26 cellular contexts compared by ENCODE assay signal in the genomic region with DNA sequence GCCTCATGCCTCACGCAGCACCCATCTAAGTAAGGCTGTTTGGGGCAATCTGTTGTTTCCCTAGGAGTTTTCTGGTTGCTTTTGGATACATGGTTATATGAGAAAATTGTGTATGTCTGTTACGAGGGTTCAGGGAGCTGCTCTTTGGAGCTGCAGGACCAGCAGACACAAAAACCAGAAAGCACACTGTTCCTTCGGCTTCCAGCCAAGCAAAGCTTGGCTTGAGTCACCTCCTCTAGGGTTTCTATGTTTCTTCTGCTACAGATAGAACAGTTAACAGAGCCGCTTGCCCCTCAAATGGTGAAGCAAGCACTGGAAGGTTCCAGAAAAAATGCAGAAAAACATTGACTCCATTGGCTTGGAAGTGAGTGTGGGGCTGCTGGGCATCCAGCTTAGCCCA. TPM values are rescaled to one million over a fixed set of nuclear protein-coding genes. Genes with fewer than 3 reads are reported as not detected.
DNase-seq lines count a peak whose midpoint lies in the region; ATAC-seq, FAIRE-seq and TF ChIP-seq lines count a peak whose summit lies in the region.
"Had no signal": no experiment of that assay in that cellular context is flagged by ENCODE, and none has a peak within 500 bp of the region (broad histone marks: within the 10 kb centered on the region; RNA-seq: fewer than 3 reads in every experiment).

No MANE protein-coding gene starts in this region.

- DNase-seq in caudate nucleus (lab: John Stamatoyannopoulos, UW) (peak in 1 of 61 donors; percentile 5), transverse colon (no peak), HepG2 (ENCODE audit: low spot score) (no peak), upper lobe of right lung (no peak)
- no peak for DNase-seq in activated CD4-positive, alpha-beta T cell treated with anti-CD3 and anti-CD28 coated beads, Interleukin-2, amount 10 ng/mL, durations not matched to agents 7 days and 5 days
- DNase-seq: activated CD4-positive, alpha-beta memory T cell treated with anti-CD3 and anti-CD28 coated beads, Interleukin-2, amount 10 ng/mL, durations not matched to agents 7 days and 5 days; activated naive CD4-positive, alpha-beta T cell treated with anti-CD3 and anti-CD28 coated beads, Interleukin-2, amount 50 U/mL, for 16 hours; activated T-cell treated with anti-CD3 and anti-CD28 coated beads, Interleukin-2, amount 50 U/mL, for 24 hours; EL; erythroblast; hippocampal formation; midbrain; NCI-H187; NCI-H2227 treated with DMSO at 0.1 percent for 48 hours; PC-3; stimulated activated CD4-positive, alpha-beta T cell treated with anti-CD3 and anti-CD28 coated beads, Interleukin-12 subunit alpha, Interleukin-12 subunit beta, amount 100 ng/mL, for 4 hours; stimulated activated CD8-positive, alpha-beta memory T cell treated with anti-CD3 and anti-CD28 coated beads, Interleukin-4, amount 100 ng/mL, for 48 hours; T-helper 2 cell had no signal

- TF ChIP-seq CTCF in gastroesophageal sphincter (IDR thresholded peaks at IDR 0.05) (no peak), transverse colon (IDR thresholded peaks at IDR 0.05) (no peak), HepG2 (CRISPR knock-in tag; IDR thresholded peaks at IDR 0.05) (no peak), upper lobe of right lung (IDR thresholded peaks at IDR 0.05) (no peak)

- TF ChIP-seq EP300 in gastroesophageal sphincter (IDR thresholded peaks at IDR 0.05) (no peak), transverse colon (IDR thresholded peaks at IDR 0.05; ENCODE audit: low read depth) (no peak), HepG2 (IDR thresholded peaks at IDR 0.05; ENCODE audit: low read depth in 2 of 2, low read length in 2 of 2) (no peak), HepG2 (CRISPR knock-in tag; IDR thresholded peaks at IDR 0.05; ENCODE audit: borderline replicate concordance) (no peak)

- H3K27me3 Mint-ChIP-seq in activated T-helper 17 cell treated with anti-CD3 and anti-CD28 coated beads, Interleukin-2, amount 50 U/mL, for 72 hours, result peaks cover 11% of the 10 kb centered on the region
- H3K27me3 Mint-ChIP-seq in activated CD4-positive, alpha-beta T cell treated with anti-CD3 and anti-CD28 coated beads, Interleukin-2, amount 10 ng/mL, durations not matched to agents 7 days and 5 days, result no peaks in the 10 kb centered on the region

- WGBS in gastroesophageal sphincter (ENCODE audit: low coverage in 1 of 2), 2 donors, result 18% methylated on average over 2 of the region's 4 CpGs; no CpG with 5 or more reads in 1 of the 2 donors
- 63 to 72% methylated on average over 2 to 4 of the region's 4 CpGs for WGBS in transverse colon (ENCODE audit: low coverage in 1 of 2), 2 donors
- WGBS in HepG2 (ENCODE audit: low lambda C conversion rate), result 75% methylated on average over 2 of the region's 4 CpGs

- TF ChIP-seq RAD21 in HepG2 (CRISPR knock-in tag; IDR thresholded peaks at IDR 0.05), result no peak

- no peak for FAIRE-seq in HepG2 (lab: Jason Lieb, UNC)
- FAIRE-seq: GM18507, keratinocyte had no signal

- no peak overlapping the region for H3K4me2 ChIP-seq in HepG2 (ENCODE audit: low read depth, low read length)
- H3K4me2 ChIP-seq: KMS-11, neural progenitor cell had no signal

- no peak overlapping the region for H2AFZ ChIP-seq in HepG2 (ENCODE audit: low read length)
- H2AFZ ChIP-seq: neural progenitor cell had no signal

- no peak for ATAC-seq in gastroesophageal sphincter
- no peak for ATAC-seq in HepG2
- no peak for ATAC-seq in activated T-helper 17 cell treated with anti-CD3 and anti-CD28 coated beads, Interleukin-2, amount 50 U/mL, for 72 hours (replicated peaks)
- ATAC-seq in upper lobe of right lung, result no peak
- ATAC-seq: PC-3 had no signal

- POLR2A ChIA-PET in HepG2 (lab: Yijun Ruan, JAX), result no interaction called here
- POLR2A ChIA-PET in activated CD4-positive, alpha-beta T cell treated with anti-CD3 and anti-CD28 coated beads, Interleukin-2, amount 10 ng/mL, durations not matched to agents 7 days and 5 days (lab: Charles Lee), result no interaction called here

- no TSS peak for BruUV-seq in HepG2 (replicated peaks; lab: Mats Ljungman, UMichigan)

- no peak for TF ChIP-seq POLR2A in gastroesophageal sphincter (IDR thresholded peaks at IDR 0.05)
- no peak for TF ChIP-seq POLR2A in transverse colon (IDR thresholded peaks at IDR 0.05)
- no peak for TF ChIP-seq POLR2A in HepG2 (IDR thresholded peaks at IDR 0.05; ENCODE audit: insufficient read depth in 1 of 2, low read depth in 2 of 2, low read length in 2 of 2)

- H3K36me3 ChIP-seq in gastroesophageal sphincter (peaks cover 0 to 36% of the 10 kb centered on the region in 2 donors), muscle layer of colon (ENCODE audit: insufficient read depth, low read length) (peaks cover 6% of the 10 kb centered on the region), transverse colon (no peaks in the 10 kb centered on the region), HepG2 (replicated peaks in 1 of 2; ENCODE audit: control insufficient read depth in 1 of 2, insufficient read depth in 2 of 2, low read length in 2 of 2) (no peaks in the 10 kb centered on the region), upper lobe of right lung (peaks cover 2% of the 10 kb centered on the region)
- H3K36me3 ChIP-seq: neural progenitor cell had no signal

- no peaks in the 10 kb centered on the region for H3K36me3 Mint-ChIP-seq in activated T-helper 17 cell treated with anti-CD3 and anti-CD28 coated beads, Interleukin-2, amount 50 U/mL, for 72 hours (ENCODE audit: low read depth)
- H3K36me3 Mint-ChIP-seq in activated CD4-positive, alpha-beta T cell treated with anti-CD3 and anti-CD28 coated beads, Interleukin-2, amount 10 ng/mL, durations not matched to agents 7 days and 5 days (ENCODE audit: low read depth), result no peaks in the 10 kb centered on the region

- no peaks in the 10 kb centered on the region for H3K79me2 ChIP-seq in HepG2 (ENCODE audit: insufficient read depth, low read length)

- no peak overlapping the region for H3K27ac Mint-ChIP-seq in activated T-helper 17 cell treated with anti-CD3 and anti-CD28 coated beads, Interleukin-2, amount 50 U/mL, for 72 hours
- H3K27ac Mint-ChIP-seq in activated CD4-positive, alpha-beta T cell treated with anti-CD3 and anti-CD28 coated beads, Interleukin-2, amount 10 ng/mL, durations not matched to agents 7 days and 5 days, result no peak overlapping the region
- H3K27ac Mint-ChIP-seq: activated CD4-positive, alpha-beta memory T cell treated with anti-CD3 and anti-CD28 coated beads, Interleukin-2, amount 10 ng/mL, durations not matched to agents 7 days and 5 days; activated T-cell treated with anti-CD3 and anti-CD28 coated beads, Interleukin-2, amount 50 U/mL, for 24 hours; neural progenitor cell had no signal

- intact Hi-C loops in transverse colon (cut with DNase I; ENCODE audit: low total_unique reads) (no loop called here), HepG2 (cut with micrococcal nuclease; ENCODE audit: unreplicated experiment) (no loop called here), upper lobe of right lung (cut with DNase I) (no loop called here)

- H3K9me3 ChIP-seq in gastroesophageal sphincter (no peaks in the 10 kb centered on the region), muscle layer of colon (ENCODE audit: low read length) (no peaks in the 10 kb centered on the region), transverse colon (no peaks in the 10 kb centered on the region), HepG2 (ENCODE audit: low read length) (no peaks in the 10 kb centered on the region), upper lobe of right lung (no peaks in the 10 kb centered on the region)
- H3K9me3 ChIP-seq: suprapubic skin had no signal

- H3K9me3 Mint-ChIP-seq in activated T-helper 17 cell treated with anti-CD3 and anti-CD28 coated beads, Interleukin-2, amount 50 U/mL, for 72 hours, result no peaks in the 10 kb centered on the region
- no peaks in the 10 kb centered on the region for H3K9me3 Mint-ChIP-seq in activated CD4-positive, alpha-beta T cell treated with anti-CD3 and anti-CD28 coated beads, Interleukin-2, amount 10 ng/mL, durations not matched to agents 7 days and 5 days
- H3K9me3 Mint-ChIP-seq: activated CD4-positive, alpha-beta memory T cell treated with anti-CD3 and anti-CD28 coated beads, Interleukin-2, amount 10 ng/mL, durations not matched to agents 7 days and 5 days; activated T-cell treated with anti-CD3 and anti-CD28 coated beads, Interleukin-2, amount 50 U/mL, for 24 hours; neural progenitor cell had no signal

- H3K4me3 ChIP-seq in gastroesophageal sphincter, result no peak overlapping the region
- no peak overlapping the region for H3K4me3 ChIP-seq in muscle layer of colon (ENCODE audit: low read depth in 1 of 2, low read length in 2 of 2)
- H3K4me3 ChIP-seq in transverse colon, result no peak overlapping the region
- H3K4me3 ChIP-seq in HepG2 (replicated peaks in 1 of 3; ENCODE audit: insufficient read depth in 1 of 3, low read depth in 2 of 3, low read length in 3 of 3), result no peak overlapping the region
- H3K4me3 ChIP-seq in upper lobe of right lung, result no peak overlapping the region
- H3K4me3 ChIP-seq: neural progenitor cell, suprapubic skin had no signal

- CTCF ChIA-PET in HepG2 (lab: Yijun Ruan, JAX; ENCODE audit: low intra/inter-chr PET ratio, low total read pairs), result no interaction called here
- CTCF ChIA-PET in activated CD4-positive, alpha-beta T cell treated with anti-CD3 and anti-CD28 coated beads, Interleukin-2, amount 10 ng/mL, durations not matched to agents 7 days and 5 days (lab: Charles Lee), result no interaction called here

- no peaks in the 10 kb centered on the region for H4K20me1 ChIP-seq in HepG2 (ENCODE audit: insufficient read depth, low read length)

- H3K4me1 ChIP-seq in gastroesophageal sphincter, result peaks cover 0 to 52% (median 15%) of the 10 kb centered on the region in 3 donors
- peaks cover 31% of the 10 kb centered on the region for H3K4me1 ChIP-seq in muscle layer of colon (ENCODE audit: insufficient read depth, low read length)
- H3K4me1 ChIP-seq in transverse colon, result peaks cover 10 to 35% (median 14%) of the 10 kb centered on the region in 4 donors
- H3K4me1 ChIP-seq in HepG2 (ENCODE audit: insufficient read depth, low read length), result no peaks in the 10 kb centered on the region
- peaks cover 15% of the 10 kb centered on the region for H3K4me1 ChIP-seq in upper lobe of right lung
- H3K4me1 ChIP-seq: suprapubic skin had no signal

- H3K27ac ChIP-seq in caudate nucleus (ENCODE audit: low read depth, low read length), result peak overlapping the region; percentile 64
- peak overlapping the region in 3 of 4 donors; percentile 5 to 44 (median 16) for H3K27ac ChIP-seq in gastroesophageal sphincter
- peak overlapping the region; percentile 21 for H3K27ac ChIP-seq in muscle layer of colon (ENCODE audit: low read depth, low read length)
- H3K27ac ChIP-seq in transverse colon, result peak overlapping the region; percentile 26 to 50 (median 47)
- H3K27ac ChIP-seq in HepG2 (ENCODE audit: extremely low read length, insufficient read depth, low read length), result no peak overlapping the region
- no peak overlapping the region for H3K27ac ChIP-seq in upper lobe of right lung
- H3K27ac ChIP-seq: KMS-11, neural progenitor cell, suprapubic skin had no signal

- H3K9ac ChIP-seq in muscle layer of colon (ENCODE audit: low read length) (no peak overlapping the region), HepG2 (ENCODE audit: insufficient read depth, low read depth, low read length) (no peak overlapping the region)
- H3K9ac ChIP-seq: KMS-11, neural progenitor cell had no signal

- H3K4me1 Mint-ChIP-seq in activated T-helper 17 cell treated with anti-CD3 and anti-CD28 coated beads, Interleukin-2, amount 50 U/mL, for 72 hours, result no peaks in the 10 kb centered on the region
- no peaks in the 10 kb centered on the region for H3K4me1 Mint-ChIP-seq in activated CD4-positive, alpha-beta T cell treated with anti-CD3 and anti-CD28 coated beads, Interleukin-2, amount 10 ng/mL, durations not matched to agents 7 days and 5 days
- H3K4me1 Mint-ChIP-seq: activated CD4-positive, alpha-beta memory T cell treated with anti-CD3 and anti-CD28 coated beads, Interleukin-2, amount 10 ng/mL, durations not matched to agents 7 days and 5 days had no signal

- H3K27me3 ChIP-seq in gastroesophageal sphincter (no peaks in the 10 kb centered on the region), muscle layer of colon (ENCODE audit: control insufficient read depth in 1 of 2, insufficient read depth in 2 of 2, low read length in 2 of 2) (no peaks in the 10 kb centered on the region), transverse colon (no peaks in the 10 kb centered on the region), HepG2 (ENCODE audit: control insufficient read depth in 1 of 2, insufficient read depth in 2 of 2, low read length in 2 of 2) (no peaks in the 10 kb centered on the region), upper lobe of right lung (no peaks in the 10 kb centered on the region)
- H3K27me3 ChIP-seq: neural progenitor cell, suprapubic skin had no signal

- H3K4me3 Mint-ChIP-seq in activated T-helper 17 cell treated with anti-CD3 and anti-CD28 coated beads, Interleukin-2, amount 50 U/mL, for 72 hours, result no peak overlapping the region
- H3K4me3 Mint-ChIP-seq in activated CD4-positive, alpha-beta T cell treated with anti-CD3 and anti-CD28 coated beads, Interleukin-2, amount 10 ng/mL, durations not matched to agents 7 days and 5 days, result no peak overlapping the region
- H3K4me3 Mint-ChIP-seq: activated CD4-positive, alpha-beta memory T cell treated with anti-CD3 and anti-CD28 coated beads, Interleukin-2, amount 10 ng/mL, durations not matched to agents 7 days and 5 days; activated T-cell treated with anti-CD3 and anti-CD28 coated beads, Interleukin-2, amount 50 U/mL, for 24 hours; neural progenitor cell had no signal

- in situ Hi-C loops in transverse colon (cut with MboI; ENCODE audit: low pct_ligation_motif_present in 1 of 4, low pct_unique_long_range_greater_than_20kb in 1 of 4, low sequenced_read_pairs in 3 of 4) (no loop called here), HepG2 (cut with HindIII; ENCODE audit: extremely low pct_ligation_motif_present, low pct_unique_long_range_greater_than_20kb) (no loop called here)

RNA-seq across cellular contexts. Expression of a gene that starts 49.2 kb away (rescaled TPM):
- total RNA-seq in gastroesophageal sphincter, result 10 to 100 TPM; 33.4 to 72.6 (median 54.0) TPM
- 100 to 1,000 TPM in 1 of 4 donors, 10 to 100 TPM in 3; 39.8 to 105 (median 56.2) TPM for total RNA-seq in transverse colon
- 25.0 and 26.1 TPM in 2 replicates for total RNA-seq in HepG2 (2016; rRNA removed; fragmentation: Illumina TruSeq; extraction: Trizol)
- 24.7 and 25.0 TPM in 2 replicates for total RNA-seq in HepG2 (2016; cell fraction: cytosol; rRNA removed; fragmentation: Illumina TruSeq; extraction: Trizol; ENCODE audit: low read depth)
- total RNA-seq in HepG2 (2016; cell fraction: insoluble cytoplasmic fraction; rRNA removed; fragmentation: Illumina TruSeq; extraction: Trizol), result 25.6 and 26.1 TPM in 2 replicates
- 46.3 and 52.2 TPM in 2 replicates for total RNA-seq in HepG2 (2016; cell fraction: membrane; rRNA removed; fragmentation: Illumina TruSeq; extraction: Trizol)
- 16.9 and 19.3 TPM in 2 replicates for total RNA-seq in HepG2 (2016; cell fraction: nucleus; rRNA removed; fragmentation: Illumina TruSeq; extraction: Trizol)
- 95.3 and 142 TPM in 2 replicates for polyA plus RNA-seq in HepG2 (2011; rRNA removed)
- polyA plus RNA-seq in HepG2 (2011; cell fraction: cytosol; rRNA removed), result 86.6 and 103 TPM in 2 replicates
- 70.8 and 101 TPM in 2 replicates for polyA plus RNA-seq in HepG2 (2011; cell fraction: nucleus; rRNA removed)
- polyA plus RNA-seq in HepG2 (2012), result 66.4 and 82.0 TPM in 2 replicates
- 38.5 and 43.8 TPM in 2 replicates for polyA plus RNA-seq in HepG2 (2016; cell fraction: cytosol; fragmentation: Illumina TruSeq; extraction: Trizol; ENCODE audit: low read depth)
- 24.8 and 29.3 TPM in 2 replicates for polyA plus RNA-seq in HepG2 (2016; cell fraction: insoluble cytoplasmic fraction; fragmentation: Illumina TruSeq; extraction: Trizol; ENCODE audit: low read depth)
- polyA plus RNA-seq in HepG2 (2016; cell fraction: membrane; fragmentation: Illumina TruSeq; extraction: Trizol; ENCODE audit: low read depth), result 47.5 and 48.6 TPM in 2 replicates
- polyA plus RNA-seq in HepG2 (2016; cell fraction: nucleus; fragmentation: Illumina TruSeq; extraction: Trizol; ENCODE audit: insufficient read depth, low read depth), result 19.3 and 20.6 TPM in 2 replicates
- polyA minus RNA-seq in HepG2 (2011; rRNA and poly(A)+ RNA removed; ENCODE audit: low replicate concordance), result 46.8 and 257 TPM in 2 replicates
- 69.6 and 74.0 TPM in 2 replicates for polyA minus RNA-seq in HepG2 (2011; cell fraction: cytosol; rRNA and poly(A)+ RNA removed)
- polyA minus RNA-seq in HepG2 (2011; cell fraction: nucleus; rRNA and poly(A)+ RNA removed), result 65.3 and 65.5 TPM in 2 replicates
- total RNA-seq in activated T-helper 17 cell treated with anti-CD3 and anti-CD28 coated beads, Interleukin-2, amount 50 U/mL, for 72 hours, result 1 to 10 TPM; 1.5 to 2.3 TPM
- total RNA-seq in activated CD4-positive, alpha-beta T cell treated with anti-CD3 and anti-CD28 coated beads, Interleukin-2, amount 10 ng/mL, durations not matched to agents 7 days and 5 days, result 1 to 10 TPM; 4.6 to 4.7 TPM
- 78.6 TPM for total RNA-seq in upper lobe of right lung

Comparison
In these comparisons a context has a peak if more than half of its experiments do, and no peak if none do; other contexts are left out.
1. H3K27ac ChIP-seq: peak in caudate nucleus (single experiment), gastroesophageal sphincter (3 of 4), muscle layer of colon (single experiment) and transverse colon (4 of 4); none in HepG2 (single experiment) and upper lobe of right lung (single experiment).